10 cellular contexts compared by ENCODE assay signal in genomic region chr15:68209735-68210408, GRCh38. TPM values are rescaled to one million over a fixed set of nuclear protein-coding genes. Genes with fewer than 3 reads are reported as not detected.
A peak's percentile ranks its signal among the peaks of the same experiment; 100 is the strongest.
DNase-seq lines count a peak whose midpoint lies in the region; ATAC-seq, FAIRE-seq and TF ChIP-seq lines count a peak whose summit lies in the region.
"Had no signal": no experiment of that assay in that cellular context is flagged by ENCODE, and none has a peak within 500 bp of the region (broad histone marks: within the 10 kb centered on the region; RNA-seq: fewer than 3 reads in every experiment).

No MANE protein-coding gene starts in this region.

- H3K27ac ChIP-seq in sigmoid colon = peak overlapping the region in 1 of 4 donors; percentile 60

- DNase-seq in GM18507 (ENCODE audit: extremely low spot score, insufficient read length, low read depth) (no peak), sigmoid colon (peak; percentile 62), NOMO-1 (lab: John Stamatoyannopoulos, UW; ENCODE audit: unreplicated experiment in 2 of 2) (no peak), GDM1 (lab: John Stamatoyannopoulos, UW) (no peak), NCI-H1417 treated with DMSO at 0.1 percent for 48 hours (lab: John Stamatoyannopoulos, UW) (no peak)
- peak; percentile 52 for DNase-seq in activated CD8-positive, alpha-beta T cell treated with anti-CD3 and anti-CD28 coated beads, Interleukin-2, amount 10 ng/mL, durations not matched to agents 7 days and 5 days

- POLR2A ChIA-PET in activated CD8-positive, alpha-beta T cell treated with anti-CD3 and anti-CD28 coated beads, Interleukin-2, amount 10 ng/mL, durations not matched to agents 7 days and 5 days (lab: Charles Lee) = no interaction called here

- TF ChIP-seq EP300 in sigmoid colon (IDR thresholded peaks at IDR 0.05) = no peak

- FAIRE-seq in GM18507 (lab: Jason Lieb, UNC) = peak; percentile 68
- FAIRE-seq: G401.6 had no signal

- H3K27ac Mint-ChIP-seq in activated CD8-positive, alpha-beta T cell treated with anti-CD3 and anti-CD28 coated beads, Interleukin-2, amount 10 ng/mL, durations not matched to agents 7 days and 5 days = peak overlapping the region; percentile 89

- peaks cover 31% of the 10 kb centered on the region for H3K4me1 Mint-ChIP-seq in activated CD8-positive, alpha-beta T cell treated with anti-CD3 and anti-CD28 coated beads, Interleukin-2, amount 10 ng/mL, durations not matched to agents 7 days and 5 days (ENCODE audit: low read depth)

- TF ChIP-seq POLR2A in sigmoid colon (IDR thresholded peaks at IDR 0.05) = no peak

- ATAC-seq in HG02938 (IDR thresholded peaks at IDR 0.05; ENCODE audit: unreplicated experiment) (peak; percentile 46), HG02840 (IDR thresholded peaks at IDR 0.05; ENCODE audit: low FRiP score, unreplicated experiment) (no peak)
- ATAC-seq in activated CD8-positive, alpha-beta T cell treated with anti-CD3 and anti-CD28 coated beads, Interleukin-2, amount 10 ng/mL, durations not matched to agents 7 days and 5 days = peak; percentile 54

- H3K36me3 ChIP-seq in sigmoid colon = no peaks in the 10 kb centered on the region
- H3K36me3 ChIP-seq: heart left ventricle had no signal

- H3K27me3 Mint-ChIP-seq in activated CD8-positive, alpha-beta T cell treated with anti-CD3 and anti-CD28 coated beads, Interleukin-2, amount 10 ng/mL, durations not matched to agents 7 days and 5 days (ENCODE audit: low read depth) = no peaks in the 10 kb centered on the region

- peaks cover 11% of the 10 kb centered on the region for H3K36me3 Mint-ChIP-seq in activated CD8-positive, alpha-beta T cell treated with anti-CD3 and anti-CD28 coated beads, Interleukin-2, amount 10 ng/mL, durations not matched to agents 7 days and 5 days (ENCODE audit: low read depth)

- H3K9me3 ChIP-seq in sigmoid colon = no peaks in the 10 kb centered on the region
- H3K9me3 ChIP-seq: heart left ventricle had no signal

- no peak overlapping the region for H3K4me3 Mint-ChIP-seq in activated CD8-positive, alpha-beta T cell treated with anti-CD3 and anti-CD28 coated beads, Interleukin-2, amount 10 ng/mL, durations not matched to agents 7 days and 5 days

- no peak overlapping the region for H3K4me3 ChIP-seq in sigmoid colon

- WGBS in sigmoid colon, 2 donors = 57 to 76% methylated on average over 13 of the region's 13 CpGs

- no peaks in the 10 kb centered on the region for H3K9me3 Mint-ChIP-seq in activated CD8-positive, alpha-beta T cell treated with anti-CD3 and anti-CD28 coated beads, Interleukin-2, amount 10 ng/mL, durations not matched to agents 7 days and 5 days (ENCODE audit: insufficient read depth)

- intact Hi-C loops in sigmoid colon (cut with DNase I) = loop anchor here (2.0 to 10.0 kb wide), 3 partner anchors 155 to 665 kb away; partner anchors contain the start of genes MAP2K5 and PIAS1

- CTCF ChIA-PET in activated CD8-positive, alpha-beta T cell treated with anti-CD3 and anti-CD28 coated beads, Interleukin-2, amount 10 ng/mL, durations not matched to agents 7 days and 5 days (lab: Charles Lee) = interaction anchor here (0.6 to 2.3 kb wide), 7 partner anchors 8 to 35 kb away, joined by 3 to 10 read pairs (median 3); partner anchors contain the start of gene CLN6

- no peaks in the 10 kb centered on the region for H3K27me3 ChIP-seq in sigmoid colon
- H3K27me3 ChIP-seq: heart left ventricle had no signal

- no peak for TF ChIP-seq CTCF in sigmoid colon (IDR thresholded peaks at IDR 0.05)

- peaks cover 0 to 31% (median 29%) of the 10 kb centered on the region in 4 donors for H3K4me1 ChIP-seq in sigmoid colon

RNA-seq across cellular contexts. Expression of gene CALML4, which starts 4.7 kb away (rescaled TPM):
- total RNA-seq in activated CD8-positive, alpha-beta T cell treated with anti-CD3 and anti-CD28 coated beads, Interleukin-2, amount 10 ng/mL, durations not matched to agents 7 days and 5 days = 10 to 100 TPM in 1 of 2 experiments, 1 to 10 TPM in 1; 9.6 to 11.7 TPM
- 10 to 100 TPM in 1 of 4 donors, 1 to 10 TPM in 3; 3.9 to 10.9 (median 5.4) TPM for total RNA-seq in sigmoid colon
- polyA plus RNA-seq in sigmoid colon = 100 to 1,000 TPM; 154 to 309 (median 214) TPM

RNA-seq across cellular contexts. Expression of gene CLN6, which starts 19.7 kb away (rescaled TPM):
- total RNA-seq in activated CD8-positive, alpha-beta T cell treated with anti-CD3 and anti-CD28 coated beads, Interleukin-2, amount 10 ng/mL, durations not matched to agents 7 days and 5 days = 10 to 100 TPM; 64.5 to 69.7 TPM
- total RNA-seq in sigmoid colon = 10 to 100 TPM in 3 of 4 donors, 1 to 10 TPM in 1; 9.3 to 17.4 (median 12.7) TPM
- 10 to 100 TPM in 1 of 3 donors, 1 to 10 TPM in 2; 5.4 to 43.3 (median 7.2) TPM for polyA plus RNA-seq in sigmoid colon

Comparison
In these comparisons a context has a peak if more than half of its experiments do, and no peak if none do; other contexts are left out.
1. DNase-seq: peak in activated CD8-positive, alpha-beta T cell treated with anti-CD3 and anti-CD28 coated beads, Interleukin-2, amount 10 ng/mL, durations not matched to agents 7 days and 5 days (single experiment) and sigmoid colon (single experiment); none in GM18507 (single experiment), NOMO-1 (0 of 2), GDM1 (single experiment) and NCI-H1417 treated with DMSO at 0.1 percent for 48 hours (single experiment).